7 cellular contexts compared by ENCODE assay signal in genomic region chr7:157404845-157405481, GRCh38.
DNase-seq lines count a peak whose midpoint lies in the region; ATAC-seq and TF ChIP-seq lines count a peak whose summit lies in the region.

No MANE protein-coding gene starts in this region.

- TF ChIP-seq CTCF in WTC11 (IDR thresholded peaks at IDR 0.05) (no peak), glutamatergic neuron (IDR thresholded peaks at IDR 0.05; ENCODE audit: partially characterized antibody, unreplicated experiment) (no peak)

- H3K9me3 Mint-ChIP-seq in WTC11 (no peaks in the 10 kb centered on the region), glutamatergic neuron (ENCODE audit: unreplicated experiment) (peaks cover 7% of the 10 kb centered on the region)

- peaks cover 52% of the 10 kb centered on the region for H3K36me3 Mint-ChIP-seq in WTC11
- H3K36me3 Mint-ChIP-seq in glutamatergic neuron (ENCODE audit: unreplicated experiment), result peaks cover 4% of the 10 kb centered on the region

- no peak overlapping the region for H3K4me3 Mint-ChIP-seq in WTC11
- peak overlapping the region; percentile 55 for H3K4me3 Mint-ChIP-seq in glutamatergic neuron (ENCODE audit: unreplicated experiment)

- CTCF ChIA-PET in WTC11 (lab: Charles Lee), result interaction anchor here (2.5 kb wide), 1 partner anchor 10 kb away, joined by 15 read pairs; no protein-coding TSS in a partner anchor

- no peaks in the 10 kb centered on the region for H3K27me3 Mint-ChIP-seq in WTC11 (ENCODE audit: low read depth)
- H3K27me3 Mint-ChIP-seq in glutamatergic neuron (ENCODE audit: unreplicated experiment), result peaks cover 5% of the 10 kb centered on the region

- ATAC-seq in WTC11, result no peak

- H3K4me1 Mint-ChIP-seq in WTC11 (peaks cover 22% of the 10 kb centered on the region), glutamatergic neuron (ENCODE audit: low read depth, unreplicated experiment) (peaks cover 13% of the 10 kb centered on the region)

- H3K27ac Mint-ChIP-seq in WTC11 (peak overlapping the region; percentile 89; the same call in 1 of the 2 replicates), glutamatergic neuron (ENCODE audit: unreplicated experiment) (peak overlapping the region; percentile 81)

- POLR2A ChIA-PET in WTC11 (lab: Charles Lee), result no interaction called here

- DNase-seq in HT-29 (ENCODE audit: low spot score) (peak; percentile 71), WTC11 (ENCODE audit: low spot score) (no peak), glutamatergic neuron (no peak), DMS153 (lab: John Stamatoyannopoulos, UW) (no peak), superior temporal gyrus (ENCODE audit: extremely low spot score) (no peak), NAMALWA (ENCODE audit: low spot score) (no peak)
- peak; percentile 51 for DNase-seq in stimulated activated CD4-positive, alpha-beta T cell treated with anti-CD3 and anti-CD28 coated beads, Interleukin-4, amount 100 ng/mL, for 48 hours (ENCODE audit: low read depth in 2 of 2)

TF ChIP-seq in WTC11, 78 proteins besides CTCF, POLR2A, EP300 and RAD21:
- TF ChIP-seq, protein P1, sequence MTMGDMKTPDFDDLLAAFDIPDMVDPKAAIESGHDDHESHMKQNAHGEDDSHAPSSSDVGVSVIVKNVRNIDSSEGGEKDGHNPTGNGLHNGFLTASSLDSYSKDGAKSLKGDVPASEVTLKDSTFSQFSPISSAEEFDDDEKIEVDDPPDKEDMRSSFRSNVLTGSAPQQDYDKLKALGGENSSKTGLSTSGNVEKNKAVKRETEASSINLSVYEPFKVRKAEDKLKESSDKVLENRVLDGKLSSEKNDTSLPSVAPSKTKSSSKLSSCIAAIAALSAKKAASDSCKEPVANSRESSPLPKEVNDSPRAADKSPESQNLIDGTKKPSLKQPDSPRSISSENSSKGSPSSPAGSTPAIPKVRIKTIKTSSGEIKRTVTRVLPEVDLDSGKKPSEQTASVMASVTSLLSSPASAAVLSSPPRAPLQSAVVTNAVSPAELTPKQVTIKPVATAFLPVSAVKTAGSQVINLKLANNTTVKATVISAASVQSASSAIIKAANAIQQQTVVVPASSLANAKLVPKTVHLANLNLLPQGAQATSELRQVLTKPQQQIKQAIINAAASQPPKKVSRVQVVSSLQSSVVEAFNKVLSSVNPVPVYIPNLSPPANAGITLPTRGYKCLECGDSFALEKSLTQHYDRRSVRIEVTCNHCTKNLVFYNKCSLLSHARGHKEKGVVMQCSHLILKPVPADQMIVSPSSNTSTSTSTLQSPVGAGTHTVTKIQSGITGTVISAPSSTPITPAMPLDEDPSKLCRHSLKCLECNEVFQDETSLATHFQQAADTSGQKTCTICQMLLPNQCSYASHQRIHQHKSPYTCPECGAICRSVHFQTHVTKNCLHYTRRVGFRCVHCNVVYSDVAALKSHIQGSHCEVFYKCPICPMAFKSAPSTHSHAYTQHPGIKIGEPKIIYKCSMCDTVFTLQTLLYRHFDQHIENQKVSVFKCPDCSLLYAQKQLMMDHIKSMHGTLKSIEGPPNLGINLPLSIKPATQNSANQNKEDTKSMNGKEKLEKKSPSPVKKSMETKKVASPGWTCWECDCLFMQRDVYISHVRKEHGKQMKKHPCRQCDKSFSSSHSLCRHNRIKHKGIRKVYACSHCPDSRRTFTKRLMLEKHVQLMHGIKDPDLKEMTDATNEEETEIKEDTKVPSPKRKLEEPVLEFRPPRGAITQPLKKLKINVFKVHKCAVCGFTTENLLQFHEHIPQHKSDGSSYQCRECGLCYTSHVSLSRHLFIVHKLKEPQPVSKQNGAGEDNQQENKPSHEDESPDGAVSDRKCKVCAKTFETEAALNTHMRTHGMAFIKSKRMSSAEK (CRISPR knock-in tag; IDR thresholded peaks at IDR 0.05; ENCODE audit: borderline replicate concordance), result no peak
- TF ChIP-seq ATF3 (CRISPR knock-in tag; conservative IDR thresholded peaks at IDR 0.05) (no peak), ZSCAN18 (CRISPR knock-in tag; IDR thresholded peaks at IDR 0.05) (no peak), MYBL2 (CRISPR knock-in tag; IDR thresholded peaks at IDR 0.05) (no peak), IRF2 (CRISPR knock-in tag; IDR thresholded peaks at IDR 0.05; ENCODE audit: borderline replicate concordance, low read depth) (no peak)

Comparison
In these comparisons a context has a peak if more than half of its experiments do, and no peak if none do; other contexts are left out.
1. DNase-seq: peak in HT-29 (single experiment) and stimulated activated CD4-positive, alpha-beta T cell treated with anti-CD3 and anti-CD28 coated beads, Interleukin-4, amount 100 ng/mL, for 48 hours (2 of 2); none in WTC11 (single experiment), glutamatergic neuron (single experiment), DMS153 (single experiment), superior temporal gyrus (single experiment) and NAMALWA (single experiment).